ENCODE assay signal across 22 cellular contexts in the genomic region with DNA sequence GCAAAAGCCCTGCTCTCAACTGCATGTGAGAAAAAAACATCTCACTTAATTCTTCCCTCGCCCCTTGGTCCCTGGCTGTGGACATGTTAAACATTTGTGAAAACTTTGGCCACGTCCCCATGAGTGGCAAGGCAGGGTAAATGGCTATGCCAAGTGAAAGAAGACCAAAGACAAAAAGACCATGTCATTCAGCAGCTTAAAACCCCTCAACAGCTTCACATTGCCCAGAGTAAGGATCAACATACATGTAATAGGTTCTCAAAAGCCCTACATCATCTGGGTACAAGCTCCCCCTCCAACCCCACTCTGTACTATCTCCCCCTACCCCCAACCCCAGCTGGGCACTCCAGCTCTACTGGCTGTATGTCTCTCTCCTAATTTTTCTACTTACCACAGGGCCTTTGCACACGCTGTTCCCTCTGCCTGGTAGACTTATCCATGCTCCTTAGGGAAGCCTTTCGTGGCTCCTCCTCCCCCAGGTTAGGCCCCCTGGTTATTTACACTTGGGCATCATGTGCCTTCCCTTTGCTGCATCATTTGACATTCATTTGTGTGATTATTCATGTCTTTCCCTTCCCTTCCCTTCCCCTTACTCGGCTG.
DNase-seq lines count a peak whose midpoint lies in the region; ATAC-seq and TF ChIP-seq lines count a peak whose summit lies in the region.
"Had no signal": no experiment of that assay in that cellular context is flagged by ENCODE, and none has a peak within 500 bp of the region (broad histone marks: within the 10 kb centered on the region; RNA-seq: fewer than 3 reads in every experiment).

No MANE protein-coding gene starts in this region.

- H3K4me3 ChIP-seq in gastroesophageal sphincter (no peak overlapping the region), sigmoid colon (no peak overlapping the region), uterus (no peak overlapping the region)
- H3K4me3 ChIP-seq: SJSA1 had no signal

- peaks cover 0 to 100% of the 10 kb centered on the region in 2 donors for H3K36me3 ChIP-seq in gastroesophageal sphincter
- peaks cover 85 to 100% (median 94%) of the 10 kb centered on the region in 4 donors for H3K36me3 ChIP-seq in sigmoid colon
- H3K36me3 ChIP-seq in uterus = no peaks in the 10 kb centered on the region

- intact Hi-C loops in sigmoid colon (cut with DNase I) = no loop called here
- intact Hi-C loops in uterus (cut with DNase I; ENCODE audit: low total_unique reads) = no loop called here

- H3K27ac ChIP-seq in gastroesophageal sphincter (peak overlapping the region in 3 of 4 donors; percentile 14 to 62 (median 51)), sigmoid colon (peak overlapping the region; percentile 50 to 71 (median 67)), uterus (no peak overlapping the region)
- H3K27ac ChIP-seq: 22Rv1, KMS-11, Peyer's patch, SJSA1 had no signal

- WGBS in gastroesophageal sphincter (ENCODE audit: low coverage in 1 of 2), 2 donors = 39 to 82% methylated on average over 4 of the region's 5 CpGs
- 92 to 97% methylated on average over 5 of the region's 5 CpGs for WGBS in sigmoid colon, 2 donors

- peaks cover 59% of the 10 kb centered on the region for H3K36me3 Mint-ChIP-seq in activated T-cell treated with anti-CD3 and anti-CD28 coated beads, Interleukin-2, amount 50 U/mL, for 24 hours (ENCODE audit: low read depth)
- peaks cover 54% of the 10 kb centered on the region for H3K36me3 Mint-ChIP-seq in activated T-helper 17 cell treated with anti-CD3 and anti-CD28 coated beads, Interleukin-2, amount 50 U/mL, for 72 hours (ENCODE audit: low read depth)
- H3K36me3 Mint-ChIP-seq in activated CD4-positive, alpha-beta memory T cell treated with anti-CD3 and anti-CD28 coated beads, Interleukin-2, amount 10 ng/mL, durations not matched to agents 7 days and 5 days (ENCODE audit: low read depth) = peaks cover 38% of the 10 kb centered on the region

- TF ChIP-seq EP300 in gastroesophageal sphincter (IDR thresholded peaks at IDR 0.05) = no peak
- no peak for TF ChIP-seq EP300 in sigmoid colon (IDR thresholded peaks at IDR 0.05)

- CTCF ChIA-PET in activated CD4-positive, alpha-beta memory T cell treated with anti-CD3 and anti-CD28 coated beads, Interleukin-2, amount 10 ng/mL, durations not matched to agents 7 days and 5 days (lab: Charles Lee) = interaction anchor here (0.6 kb wide), 1 partner anchor 33 kb away, joined by 3 read pairs; no protein-coding TSS in a partner anchor

- no peak overlapping the region for H3K4me3 Mint-ChIP-seq in activated T-cell treated with anti-CD3 and anti-CD28 coated beads, Interleukin-2, amount 50 U/mL, for 24 hours
- H3K4me3 Mint-ChIP-seq in activated T-helper 17 cell treated with anti-CD3 and anti-CD28 coated beads, Interleukin-2, amount 50 U/mL, for 72 hours = no peak overlapping the region
- H3K4me3 Mint-ChIP-seq in activated CD4-positive, alpha-beta memory T cell treated with anti-CD3 and anti-CD28 coated beads, Interleukin-2, amount 10 ng/mL, durations not matched to agents 7 days and 5 days = no peak overlapping the region
- H3K4me3 Mint-ChIP-seq: CD14-positive monocyte; CD8-positive, alpha-beta memory T cell had no signal

- no peak for ATAC-seq in activated T-helper 17 cell treated with anti-CD3 and anti-CD28 coated beads, Interleukin-2, amount 50 U/mL, for 72 hours (replicated peaks)
- no peak for ATAC-seq in gastroesophageal sphincter

- H3K4me1 Mint-ChIP-seq in activated T-cell treated with anti-CD3 and anti-CD28 coated beads, Interleukin-2, amount 50 U/mL, for 24 hours (ENCODE audit: low read depth) = no peaks in the 10 kb centered on the region
- H3K4me1 Mint-ChIP-seq in activated T-helper 17 cell treated with anti-CD3 and anti-CD28 coated beads, Interleukin-2, amount 50 U/mL, for 72 hours = no peaks in the 10 kb centered on the region
- no peaks in the 10 kb centered on the region for H3K4me1 Mint-ChIP-seq in activated CD4-positive, alpha-beta memory T cell treated with anti-CD3 and anti-CD28 coated beads, Interleukin-2, amount 10 ng/mL, durations not matched to agents 7 days and 5 days
- H3K4me1 Mint-ChIP-seq: CD14-positive monocyte had no signal

- no peaks in the 10 kb centered on the region for H3K27me3 Mint-ChIP-seq in activated T-cell treated with anti-CD3 and anti-CD28 coated beads, Interleukin-2, amount 50 U/mL, for 24 hours
- H3K27me3 Mint-ChIP-seq in activated T-helper 17 cell treated with anti-CD3 and anti-CD28 coated beads, Interleukin-2, amount 50 U/mL, for 72 hours = no peaks in the 10 kb centered on the region
- no peaks in the 10 kb centered on the region for H3K27me3 Mint-ChIP-seq in activated CD4-positive, alpha-beta memory T cell treated with anti-CD3 and anti-CD28 coated beads, Interleukin-2, amount 10 ng/mL, durations not matched to agents 7 days and 5 days

- H3K4me1 ChIP-seq in gastroesophageal sphincter (peaks cover 0 to 78% (median 0%) of the 10 kb centered on the region in 3 donors), sigmoid colon (peaks cover 0 to 47% (median 10%) of the 10 kb centered on the region in 4 donors), uterus (no peaks in the 10 kb centered on the region)
- H3K4me1 ChIP-seq: BE2C, SJSA1 had no signal

- POLR2A ChIA-PET in activated CD4-positive, alpha-beta memory T cell treated with anti-CD3 and anti-CD28 coated beads, Interleukin-2, amount 10 ng/mL, durations not matched to agents 7 days and 5 days (lab: Charles Lee) = no interaction called here

- H3K9me3 Mint-ChIP-seq in activated T-cell treated with anti-CD3 and anti-CD28 coated beads, Interleukin-2, amount 50 U/mL, for 24 hours = no peaks in the 10 kb centered on the region
- H3K9me3 Mint-ChIP-seq in activated T-helper 17 cell treated with anti-CD3 and anti-CD28 coated beads, Interleukin-2, amount 50 U/mL, for 72 hours = no peaks in the 10 kb centered on the region
- H3K9me3 Mint-ChIP-seq in activated CD4-positive, alpha-beta memory T cell treated with anti-CD3 and anti-CD28 coated beads, Interleukin-2, amount 10 ng/mL, durations not matched to agents 7 days and 5 days = no peaks in the 10 kb centered on the region
- H3K9me3 Mint-ChIP-seq: CD8-positive, alpha-beta memory T cell had no signal

- peak overlapping the region; percentile 11 for H3K27ac Mint-ChIP-seq in activated T-cell treated with anti-CD3 and anti-CD28 coated beads, Interleukin-2, amount 50 U/mL, for 24 hours
- H3K27ac Mint-ChIP-seq in activated T-helper 17 cell treated with anti-CD3 and anti-CD28 coated beads, Interleukin-2, amount 50 U/mL, for 72 hours = peak overlapping the region; percentile 3
- no peak overlapping the region for H3K27ac Mint-ChIP-seq in activated CD4-positive, alpha-beta memory T cell treated with anti-CD3 and anti-CD28 coated beads, Interleukin-2, amount 10 ng/mL, durations not matched to agents 7 days and 5 days

- TF ChIP-seq CTCF in gastroesophageal sphincter (IDR thresholded peaks at IDR 0.05) (no peak), sigmoid colon (IDR thresholded peaks at IDR 0.05) (no peak), uterus (IDR thresholded peaks at IDR 0.05) (no peak)

- DNase-seq in activated T-cell treated with anti-CD3 and anti-CD28 coated beads, Interleukin-2, amount 50 U/mL, for 24 hours = no peak
- DNase-seq in activated T-cell treated with anti-CD3 and anti-CD28 coated beads for 4 hours (no peak), sigmoid colon (no peak), SKM-1 (lab: John Stamatoyannopoulos, UW; ENCODE audit: unreplicated experiment) (no peak), uterus (no peak)
- DNase-seq in activated CD4-positive, alpha-beta memory T cell treated with anti-CD3 and anti-CD28 coated beads, Interleukin-2, amount 10 ng/mL, durations not matched to agents 7 days and 5 days = no peak
- DNase-seq: ACHN; BE2C; CD8-positive, alpha-beta memory T cell; DMS79 treated with DMSO at 0.1 percent for 48 hours; GF-D8; MM.1S; NCI-H2029; NCI-H446; NCI-H524 treated with DMSO at 0.1 percent for 48 hours; Peyer's patch had no signal

- H3K27me3 ChIP-seq in gastroesophageal sphincter (no peaks in the 10 kb centered on the region), sigmoid colon (no peaks in the 10 kb centered on the region), uterus (no peaks in the 10 kb centered on the region)
- H3K27me3 ChIP-seq: BE2C, Peyer's patch, SJSA1 had no signal

- H3K9me3 ChIP-seq in gastroesophageal sphincter (no peaks in the 10 kb centered on the region), sigmoid colon (no peaks in the 10 kb centered on the region), uterus (no peaks in the 10 kb centered on the region)
- H3K9me3 ChIP-seq: BE2C, Peyer's patch, SJSA1 had no signal

- TF ChIP-seq POLR2A in gastroesophageal sphincter (IDR thresholded peaks at IDR 0.05) (no peak), sigmoid colon (IDR thresholded peaks at IDR 0.05) (no peak), uterus (IDR thresholded peaks at IDR 0.05) (no peak)

Comparison
In these comparisons a context has a peak if more than half of its experiments do, and no peak if none do; other contexts are left out.
1. H3K27ac ChIP-seq: peak in gastroesophageal sphincter (3 of 4) and sigmoid colon (4 of 4); none in uterus (0 of 2).